ENCODE assay signal across 1 cellular context in genomic region chr1:32221980-32222751, GRCh38.
TF ChIP-seq lines count a peak whose summit lies in the region.

EIF3I (plus strand) TSS chr1:32222407; CDS start chr1:32222442, 35 bp downstream.
TMEM234 (minus strand) TSS chr1:32222353; CDS start chr1:32222322, 31 bp downstream.

TF ChIP-seq in HEK293, 187 proteins besides CTCF, POLR2A, EP300 and RAD21 (continued from another document and continues in another):
- TF ChIP-seq ZNF175 (tag by site-specific recombination; IDR thresholded peaks at IDR 0.05) (no peak), ZNF132 (tag by site-specific recombination; IDR thresholded peaks at IDR 0.05; ENCODE audit: borderline replicate concordance) (no peak), KLF7 (tag by site-specific recombination; IDR thresholded peaks at IDR 0.05; ENCODE audit: borderline replicate concordance) (no peak; the same call in 1 of the 2 replicates), ZNF664 (tag by site-specific recombination; IDR thresholded peaks at IDR 0.05) (no peak), ZNF837 (tag by site-specific recombination; IDR thresholded peaks at IDR 0.05) (no peak), ZNF626 (tag by site-specific recombination; IDR thresholded peaks at IDR 0.05) (no peak), ZNF211 (tag by site-specific recombination; IDR thresholded peaks at IDR 0.05; ENCODE audit: low read depth) (no peak), ZNF558 (tag by site-specific recombination; IDR thresholded peaks at IDR 0.05) (no peak), ZNF792 (tag by site-specific recombination; IDR thresholded peaks at IDR 0.05) (no peak), GLI2 (tag by site-specific recombination; IDR thresholded peaks at IDR 0.05; ENCODE audit: borderline replicate concordance, low read depth) (no peak), ZNF488 (tag by site-specific recombination; IDR thresholded peaks at IDR 0.05) (no peak), ZNF677 (tag by site-specific recombination; IDR thresholded peaks at IDR 0.05) (no peak), ZEB2 (tag by site-specific recombination; IDR thresholded peaks at IDR 0.05) (no peak; the same call in 1 of the 2 replicates), ZNF324 (tag by site-specific recombination; IDR thresholded peaks at IDR 0.05) (no peak), ZSCAN16 (tag by site-specific recombination; IDR thresholded peaks at IDR 0.05) (no peak), MYNN (tag by site-specific recombination; IDR thresholded peaks at IDR 0.05; ENCODE audit: borderline replicate concordance) (no peak), ZNF639 (tag by site-specific recombination; IDR thresholded peaks at IDR 0.05) (peak; percentile 24), ZNF426 (tag by site-specific recombination; IDR thresholded peaks at IDR 0.05) (no peak), ZNF654 (tag by site-specific recombination; IDR thresholded peaks at IDR 0.05; ENCODE audit: low read depth) (no peak), PRDM2 (tag by site-specific recombination; IDR thresholded peaks at IDR 0.05; ENCODE audit: borderline replicate concordance) (no peak), ZSCAN23 (tag by site-specific recombination; IDR thresholded peaks at IDR 0.05) (no peak), ZNF214 (tag by site-specific recombination; IDR thresholded peaks at IDR 0.05; ENCODE audit: borderline replicate concordance) (no peak), ZNF266 (tag by site-specific recombination; IDR thresholded peaks at IDR 0.05; ENCODE audit: low read depth) (no peak), ZNF121 (tag by site-specific recombination; IDR thresholded peaks at IDR 0.05) (no peak), YY1 (tag by site-specific recombination; IDR thresholded peaks at IDR 0.05) (no peak), ZNF658 (tag by site-specific recombination; IDR thresholded peaks at IDR 0.05) (no peak), ZFP3 (tag by site-specific recombination; IDR thresholded peaks at IDR 0.05; ENCODE audit: low read depth) (no peak), ZNF341 (tag by site-specific recombination; IDR thresholded peaks at IDR 0.05; ENCODE audit: low read depth) (peak; percentile 44; the same call in 1 of the 2 replicates), GLI4 (tag by site-specific recombination; IDR thresholded peaks at IDR 0.05) (no peak), PRDM6 (tag by site-specific recombination; IDR thresholded peaks at IDR 0.05) (no peak), OSR2 (tag by site-specific recombination; IDR thresholded peaks at IDR 0.05) (no peak), BCL11B (tag by site-specific recombination; IDR thresholded peaks at IDR 0.05; ENCODE audit: low read depth) (no peak), ZNF549 (tag by site-specific recombination; IDR thresholded peaks at IDR 0.05) (no peak), ZNF174 (tag by site-specific recombination; IDR thresholded peaks at IDR 0.05) (no peak), ZNF585B (tag by site-specific recombination; IDR thresholded peaks at IDR 0.05) (no peak), ZNF623 (tag by site-specific recombination; IDR thresholded peaks at IDR 0.05) (no peak), ATF2 (tag by site-specific recombination; IDR thresholded peaks at IDR 0.05; ENCODE audit: low read depth) (no peak), ZNF433 (tag by site-specific recombination; IDR thresholded peaks at IDR 0.05; ENCODE audit: low read depth) (no peak)
- TF ChIP-seq, protein P1, sequence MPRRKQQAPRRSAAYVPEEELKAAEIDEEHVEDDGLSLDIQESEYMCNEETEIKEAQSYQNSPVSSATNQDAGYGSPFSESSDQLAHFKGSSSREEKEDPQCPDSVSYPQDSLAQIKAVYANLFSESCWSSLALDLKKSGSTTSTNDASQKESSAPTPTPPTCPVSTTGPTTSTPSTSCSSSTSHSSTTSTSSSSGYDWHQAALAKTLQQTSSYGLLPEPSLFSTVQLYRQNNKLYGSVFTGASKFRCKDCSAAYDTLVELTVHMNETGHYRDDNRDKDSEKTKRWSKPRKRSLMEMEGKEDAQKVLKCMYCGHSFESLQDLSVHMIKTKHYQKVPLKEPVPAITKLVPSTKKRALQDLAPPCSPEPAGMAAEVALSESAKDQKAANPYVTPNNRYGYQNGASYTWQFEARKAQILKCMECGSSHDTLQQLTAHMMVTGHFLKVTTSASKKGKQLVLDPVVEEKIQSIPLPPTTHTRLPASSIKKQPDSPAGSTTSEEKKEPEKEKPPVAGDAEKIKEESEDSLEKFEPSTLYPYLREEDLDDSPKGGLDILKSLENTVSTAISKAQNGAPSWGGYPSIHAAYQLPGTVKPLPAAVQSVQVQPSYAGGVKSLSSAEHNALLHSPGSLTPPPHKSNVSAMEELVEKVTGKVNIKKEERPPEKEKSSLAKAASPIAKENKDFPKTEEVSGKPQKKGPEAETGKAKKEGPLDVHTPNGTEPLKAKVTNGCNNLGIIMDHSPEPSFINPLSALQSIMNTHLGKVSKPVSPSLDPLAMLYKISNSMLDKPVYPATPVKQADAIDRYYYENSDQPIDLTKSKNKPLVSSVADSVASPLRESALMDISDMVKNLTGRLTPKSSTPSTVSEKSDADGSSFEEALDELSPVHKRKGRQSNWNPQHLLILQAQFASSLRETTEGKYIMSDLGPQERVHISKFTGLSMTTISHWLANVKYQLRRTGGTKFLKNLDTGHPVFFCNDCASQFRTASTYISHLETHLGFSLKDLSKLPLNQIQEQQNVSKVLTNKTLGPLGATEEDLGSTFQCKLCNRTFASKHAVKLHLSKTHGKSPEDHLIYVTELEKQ (tag by site-specific recombination; IDR thresholded peaks at IDR 0.05; ENCODE audit: borderline replicate concordance): no peak
- TF ChIP-seq, protein P2, sequence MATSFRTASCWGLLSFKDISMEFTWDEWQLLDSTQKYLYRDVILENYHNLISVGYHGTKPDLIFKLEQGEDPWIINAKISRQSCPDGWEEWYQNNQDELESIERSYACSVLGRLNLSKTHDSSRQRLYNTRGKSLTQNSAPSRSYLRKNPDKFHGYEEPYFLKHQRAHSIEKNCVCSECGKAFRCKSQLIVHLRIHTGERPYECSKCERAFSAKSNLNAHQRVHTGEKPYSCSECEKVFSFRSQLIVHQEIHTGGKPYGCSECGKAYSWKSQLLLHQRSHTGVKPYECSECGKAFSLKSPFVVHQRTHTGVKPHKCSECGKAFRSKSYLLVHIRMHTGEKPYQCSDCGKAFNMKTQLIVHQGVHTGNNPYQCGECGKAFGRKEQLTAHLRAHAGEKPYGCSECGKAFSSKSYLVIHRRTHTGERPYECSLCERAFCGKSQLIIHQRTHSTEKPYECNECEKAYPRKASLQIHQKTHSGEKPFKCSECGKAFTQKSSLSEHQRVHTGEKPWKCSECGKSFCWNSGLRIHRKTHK (tag by site-specific recombination; IDR thresholded peaks at IDR 0.05): no peak
- TF ChIP-seq, protein P3, sequence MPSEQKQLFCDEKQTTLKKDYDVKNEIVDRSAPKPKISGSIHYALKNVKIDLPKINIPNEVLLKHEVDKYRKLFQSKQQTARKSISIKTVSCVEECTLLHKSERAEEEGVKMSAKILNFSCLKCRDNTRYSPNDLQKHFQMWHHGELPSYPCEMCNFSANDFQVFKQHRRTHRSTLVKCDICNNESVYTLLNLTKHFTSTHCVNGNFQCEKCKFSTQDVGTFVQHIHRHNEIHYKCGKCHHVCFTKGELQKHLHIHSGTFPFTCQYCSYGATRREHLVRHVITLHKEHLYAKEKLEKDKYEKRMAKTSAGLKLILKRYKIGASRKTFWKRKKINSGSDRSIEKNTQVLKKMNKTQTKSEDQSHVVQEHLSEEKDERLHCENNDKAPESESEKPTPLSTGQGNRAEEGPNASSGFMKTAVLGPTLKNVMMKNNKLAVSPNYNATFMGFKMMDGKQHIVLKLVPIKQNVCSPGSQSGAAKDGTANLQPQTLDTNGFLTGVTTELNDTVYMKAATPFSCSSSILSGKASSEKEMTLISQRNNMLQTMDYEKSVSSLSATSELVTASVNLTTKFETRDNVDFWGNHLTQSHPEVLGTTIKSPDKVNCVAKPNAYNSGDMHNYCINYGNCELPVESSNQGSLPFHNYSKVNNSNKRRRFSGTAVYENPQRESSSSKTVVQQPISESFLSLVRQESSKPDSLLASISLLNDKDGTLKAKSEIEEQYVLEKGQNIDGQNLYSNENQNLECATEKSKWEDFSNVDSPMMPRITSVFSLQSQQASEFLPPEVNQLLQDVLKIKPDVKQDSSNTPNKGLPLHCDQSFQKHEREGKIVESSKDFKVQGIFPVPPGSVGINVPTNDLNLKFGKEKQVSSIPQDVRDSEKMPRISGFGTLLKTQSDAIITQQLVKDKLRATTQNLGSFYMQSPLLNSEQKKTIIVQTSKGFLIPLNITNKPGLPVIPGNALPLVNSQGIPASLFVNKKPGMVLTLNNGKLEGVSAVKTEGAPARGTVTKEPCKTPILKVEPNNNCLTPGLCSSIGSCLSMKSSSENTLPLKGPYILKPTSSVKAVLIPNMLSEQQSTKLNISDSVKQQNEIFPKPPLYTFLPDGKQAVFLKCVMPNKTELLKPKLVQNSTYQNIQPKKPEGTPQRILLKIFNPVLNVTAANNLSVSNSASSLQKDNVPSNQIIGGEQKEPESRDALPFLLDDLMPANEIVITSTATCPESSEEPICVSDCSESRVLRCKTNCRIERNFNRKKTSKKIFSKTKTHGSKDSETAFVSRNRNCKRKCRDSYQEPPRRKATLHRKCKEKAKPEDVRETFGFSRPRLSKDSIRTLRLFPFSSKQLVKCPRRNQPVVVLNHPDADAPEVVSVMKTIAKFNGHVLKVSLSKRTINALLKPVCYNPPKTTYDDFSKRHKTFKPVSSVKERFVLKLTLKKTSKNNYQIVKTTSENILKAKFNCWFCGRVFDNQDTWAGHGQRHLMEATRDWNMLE (tag by site-specific recombination; conservative IDR thresholded peaks at IDR 0.05; ENCODE audit: low read depth): peak; percentile 97
